In the genomic region with DNA sequence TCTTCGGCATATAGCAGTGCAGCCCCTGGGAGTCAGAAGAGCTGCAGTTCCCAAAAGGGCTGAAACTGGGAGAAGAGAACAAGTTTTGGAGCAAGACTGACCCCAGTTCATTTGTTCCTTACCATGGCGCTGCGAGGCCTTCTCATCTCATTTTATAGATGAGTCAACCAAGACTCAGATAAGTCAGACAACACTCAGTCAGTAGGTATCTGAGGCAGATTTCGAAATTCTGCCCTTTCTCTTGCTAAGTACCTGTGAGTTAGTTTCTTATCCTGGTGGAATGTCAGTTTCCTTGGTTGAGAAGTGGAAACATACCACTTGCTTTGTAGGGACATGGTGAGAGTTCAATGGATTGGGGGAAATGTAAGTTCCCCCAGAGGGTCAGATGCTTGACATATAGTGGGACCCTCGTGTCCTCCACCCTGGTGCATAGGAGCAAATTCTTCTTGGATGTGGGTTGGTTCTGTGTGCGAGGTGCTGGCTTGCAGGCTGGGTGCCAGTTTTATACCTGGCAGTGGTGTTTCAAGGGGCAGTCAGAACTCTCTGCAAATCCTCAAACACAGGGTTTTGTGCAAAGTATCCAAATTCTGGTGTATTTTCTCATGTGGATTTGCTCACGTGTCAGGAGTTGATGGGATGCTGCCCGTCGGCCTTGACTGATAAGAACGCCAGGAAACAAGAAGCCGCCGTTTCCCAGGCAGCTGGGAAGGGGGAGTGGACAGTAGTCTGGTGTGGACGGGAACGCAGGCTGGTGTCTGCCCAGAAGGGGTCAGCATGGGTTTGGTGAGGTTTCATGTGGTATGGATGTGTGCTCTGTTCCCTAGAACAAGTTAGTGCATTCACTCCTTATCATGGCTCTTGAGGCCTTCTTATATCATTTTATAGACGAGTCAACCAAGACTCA, we compare ENCODE assay signal across 1 cellular context.
A peak's percentile ranks its signal among the peaks of the same experiment; 100 is the strongest.
TF ChIP-seq lines count a peak whose summit lies in the region.

No MANE protein-coding gene starts in this region.

TF ChIP-seq in SK-N-SH, 30 proteins besides CTCF, POLR2A, EP300 and RAD21 (continued from another document):
- TF ChIP-seq, protein P1, sequence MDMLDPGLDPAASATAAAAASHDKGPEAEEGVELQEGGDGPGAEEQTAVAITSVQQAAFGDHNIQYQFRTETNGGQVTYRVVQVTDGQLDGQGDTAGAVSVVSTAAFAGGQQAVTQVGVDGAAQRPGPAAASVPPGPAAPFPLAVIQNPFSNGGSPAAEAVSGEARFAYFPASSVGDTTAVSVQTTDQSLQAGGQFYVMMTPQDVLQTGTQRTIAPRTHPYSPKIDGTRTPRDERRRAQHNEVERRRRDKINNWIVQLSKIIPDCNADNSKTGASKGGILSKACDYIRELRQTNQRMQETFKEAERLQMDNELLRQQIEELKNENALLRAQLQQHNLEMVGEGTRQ (IDR thresholded peaks at IDR 0.05; ENCODE audit: borderline replicate concordance, low read depth, low read length), result no peak
- TF ChIP-seq FOSL2 (IDR thresholded peaks at IDR 0.05; ENCODE audit: borderline replicate concordance, low read depth), result peak; percentile 80; the same call in 1 of the 2 replicates
- TF ChIP-seq GATA2 (CRISPR knock-in tag; IDR thresholded peaks at IDR 0.05), result peak; percentile 72
- peak; percentile 93 for TF ChIP-seq MXI1 (IDR thresholded peaks at IDR 0.05; ENCODE audit: low read depth, low read length)
- peak; percentile 42; the same call in 1 of the 2 replicates for TF ChIP-seq SMC3 (IDR thresholded peaks at IDR 0.05; ENCODE audit: low read depth, low read length)
- no peak for TF ChIP-seq TEAD4 (IDR thresholded peaks at IDR 0.05; ENCODE audit: borderline replicate concordance, insufficient read depth)
- TF ChIP-seq SIN3A (IDR thresholded peaks at IDR 0.05; ENCODE audit: borderline replicate concordance, low read depth, low read length), result 0 out of 2 replicates have a peak, but pooled peaks have one; percentile 14
- peak; percentile 52; the same call in 1 of the 2 replicates for TF ChIP-seq JUND (IDR thresholded peaks at IDR 0.05)
- TF ChIP-seq TCF12 (IDR thresholded peaks at IDR 0.05), result peak; percentile 30; the same call in 1 of the 2 replicates
